8 cellular contexts compared by ENCODE assay signal in genomic region chr20:62303049-62303326, GRCh38.
A peak's percentile ranks its signal among the peaks of the same experiment; 100 is the strongest.
DNase-seq lines count a peak whose midpoint lies in the region; ATAC-seq and TF ChIP-seq lines count a peak whose summit lies in the region.

No MANE protein-coding gene starts in this region.

- ATAC-seq in GM19023 (IDR thresholded peaks at IDR 0.05; ENCODE audit: unreplicated experiment) (no peak), GM21529 (IDR thresholded peaks at IDR 0.05; ENCODE audit: unreplicated experiment) (no peak), HG03565 (IDR thresholded peaks at IDR 0.05; ENCODE audit: unreplicated experiment) (no peak)

- peaks cover 3% of the 10 kb centered on the region for H3K36me3 Mint-ChIP-seq in nephron (ENCODE audit: low read depth)

- no peaks in the 10 kb centered on the region for H3K27me3 Mint-ChIP-seq in nephron (ENCODE audit: low read depth)

- no peak for DNase-seq in MM.1S
- DNase-seq in NCI-H1930 (lab: John Stamatoyannopoulos, UW) = no peak

- no peak overlapping the region for H3K27ac Mint-ChIP-seq in nephron

- no peak overlapping the region for H2AFZ ChIP-seq in MM.1S (ENCODE audit: low read length)

- H3K27me3 ChIP-seq in BLaER1 = no peaks in the 10 kb centered on the region
- H3K27me3 ChIP-seq in MM.1S (replicated peaks; ENCODE audit: insufficient read depth, low read length) = no peaks in the 10 kb centered on the region
- no peaks in the 10 kb centered on the region for H3K27me3 ChIP-seq in duodenal mucosa (ENCODE audit: control insufficient read depth in 1 of 2, insufficient read depth in 2 of 2, low read length in 2 of 2)

- H3K27ac ChIP-seq in BLaER1 (peak overlapping the region; percentile 90), MM.1S (ENCODE audit: low read length) (peak overlapping the region; percentile 87; the same call in 1 of the 2 replicates), duodenal mucosa (ENCODE audit: low read depth, low read length) (peak overlapping the region; percentile 56)

- no peaks in the 10 kb centered on the region for H3K9me2 ChIP-seq in MM.1S (replicated peaks; ENCODE audit: insufficient read depth, low read length)

- TF ChIP-seq CTCF in MM.1S (IDR thresholded peaks at IDR 0.05; ENCODE audit: low read length) (no peak), nephron (IDR thresholded peaks at IDR 0.05; ENCODE audit: unreplicated experiment in 3 of 3) (no peak)

- H3K4me3 Mint-ChIP-seq in nephron = peak overlapping the region; percentile 95 to 96 (median 95)

- H3K4me1 ChIP-seq in BLaER1 = peaks cover 36% of the 10 kb centered on the region
- H3K4me1 ChIP-seq in MM.1S (ENCODE audit: low read length) = peaks cover 9% of the 10 kb centered on the region
- peaks cover 21 to 25% of the 10 kb centered on the region in 2 donors for H3K4me1 ChIP-seq in duodenal mucosa (ENCODE audit: control insufficient read depth in 1 of 2, insufficient read depth in 2 of 2, low read length in 2 of 2)

- peaks cover 48% of the 10 kb centered on the region for H3K79me2 ChIP-seq in MM.1S (ENCODE audit: low read length)

- H3K9ac ChIP-seq in BLaER1 = peak overlapping the region; percentile 92
- peak overlapping the region; percentile 91 for H3K9ac ChIP-seq in MM.1S (ENCODE audit: low read length)
- H3K9ac ChIP-seq in duodenal mucosa (ENCODE audit: low read depth in 1 of 2, low read length in 2 of 2) = peak overlapping the region; percentile 53 to 84

- H3K4me3 ChIP-seq in BLaER1 (peak overlapping the region; percentile 82), MM.1S (ENCODE audit: low read length) (peak overlapping the region; percentile 85), duodenal mucosa (ENCODE audit: low read depth in 1 of 2, low read length in 2 of 2) (peak overlapping the region; percentile 81 to 91)

- H3K4me1 Mint-ChIP-seq in nephron = peaks cover 12% of the 10 kb centered on the region

- H3F3A ChIP-seq in MM.1S (ENCODE audit: insufficient read depth, low read length) = peaks cover 11% of the 10 kb centered on the region; the same call in 1 of the 2 replicates

- no peaks in the 10 kb centered on the region for H3K9me3 Mint-ChIP-seq in nephron

- H3K36me3 ChIP-seq in BLaER1 = peaks cover 46% of the 10 kb centered on the region
- peaks cover 15% of the 10 kb centered on the region for H3K36me3 ChIP-seq in MM.1S (replicated peaks; ENCODE audit: insufficient read depth, low read length)
- peaks cover 27 to 44% of the 10 kb centered on the region in 2 donors for H3K36me3 ChIP-seq in duodenal mucosa (ENCODE audit: control insufficient read depth in 1 of 2, insufficient read depth in 2 of 2, low read length in 2 of 2)

- H3K9me3 ChIP-seq in BLaER1 (no peaks in the 10 kb centered on the region), MM.1S (replicated peaks; ENCODE audit: insufficient read depth, low read length) (no peaks in the 10 kb centered on the region), duodenal mucosa (ENCODE audit: control insufficient read depth in 1 of 2, low read length in 2 of 2) (no peaks in the 10 kb centered on the region)

- H3K4me2 ChIP-seq in BLaER1 (peak overlapping the region; percentile 98), MM.1S (ENCODE audit: low read depth, low read length) (no peak overlapping the region; the same call in 1 of the 2 replicates)

- peaks cover 50% of the 10 kb centered on the region for H4K20me1 ChIP-seq in BLaER1
- H4K20me1 ChIP-seq in MM.1S (ENCODE audit: insufficient read depth, low read length) = peaks cover 30% of the 10 kb centered on the region
